Comparison of ENCODE assay signal across 8 cellular contexts in genomic region chr16:28491970-28492474, GRCh38. TPM values are rescaled to one million over a fixed set of nuclear protein-coding genes. Genes with fewer than 3 reads are reported as not detected.
DNase-seq lines count a peak whose midpoint lies in the region; ATAC-seq, FAIRE-seq and TF ChIP-seq lines count a peak whose summit lies in the region.

Gene CLN3 (minus strand): TSS chr16:28492074. CDS start chr16:28491759, 315 bp downstream.

- TF ChIP-seq CTCF in kidney (IDR thresholded peaks at IDR 0.05; ENCODE audit: borderline replicate concordance, extremely low read depth, insufficient read depth): no peak

- TF ChIP-seq POLR2A in GM19099 (IDR thresholded peaks at IDR 0.05; ENCODE audit: extremely low read depth, insufficient read length, low read depth): peak; percentile 35

- ATAC-seq in HG03432 (IDR thresholded peaks at IDR 0.05; ENCODE audit: unreplicated experiment): peak; percentile 69

- H3K36me3 ChIP-seq in kidney (ENCODE audit: control insufficient read depth in 1 of 2, insufficient read depth in 2 of 2, low read length in 2 of 2): peaks cover 4% of the 10 kb centered on the region in 2 donors

- H3K27ac ChIP-seq in kidney (ENCODE audit: low read depth in 2 of 2, low read length in 2 of 2): peak within 1 kb of the TSS; percentile 98

- H3K9ac ChIP-seq in kidney (ENCODE audit: low read length in 2 of 2): peak within 1 kb of the TSS; percentile 97

- peak within 1 kb of the TSS; percentile 94 to 99 for H3K4me3 ChIP-seq in kidney (ENCODE audit: low read length in 2 of 2)

- DNase-seq in AG20443 (ENCODE audit: low spot score) (peak; percentile 95), NCI-H510A treated with DMSO at 0.1 percent for 48 hours (lab: John Stamatoyannopoulos, UW) (peak; percentile 96), cerebellum (ENCODE audit: low spot score) (peak; percentile 95), kidney (peak; percentile 97)
- DNase-seq in activated CD4-positive, alpha-beta T cell treated with anti-CD3 and anti-CD28 coated beads for 24 hours (ENCODE audit: low read depth in 2 of 2): peak; percentile 66 to 74
- DNase-seq in stimulated activated CD4-positive, alpha-beta T cell treated with anti-CD3 and anti-CD28 coated beads, Interleukin-15, amount 100 ng/mL, for 1 hour (ENCODE audit: low read depth in 1 of 2, low spot score in 1 of 2): peak; percentile 65 to 71

- intact Hi-C loops in kidney (cut with DNase I): loop anchor here (10.0 kb wide), 1 partner anchor 53 kb away; no protein-coding TSS in a partner anchor

- H3K4me1 ChIP-seq in kidney (ENCODE audit: control insufficient read depth in 1 of 2, insufficient read depth in 1 of 2, low read depth in 1 of 2, low read length in 2 of 2): peaks cover 0 to 3% of the 10 kb centered on the region in 2 donors

- H3K9me3 ChIP-seq in kidney (ENCODE audit: control insufficient read depth in 1 of 2, low read length in 2 of 2): no peaks in the 10 kb centered on the region

- no peak for FAIRE-seq in kidney (lab: Jason Lieb, UNC)

RNA-seq across cellular contexts. Expression of gene CLN3, which starts in this region (rescaled TPM):
- total RNA-seq in cerebellum (15.3 TPM), kidney (35.0 TPM)
- 54.1 TPM for polyA plus RNA-seq in kidney (ENCODE audit: insufficient read depth, low read depth, low replicate concordance)

Comparison
In these comparisons a context has a peak if more than half of its experiments do, and no peak if none do; other contexts are left out.
1. Peak in every context shown above with its lines: DNase-seq, ATAC-seq, H3K4me3 ChIP-seq and H3K27ac ChIP-seq.